1 cellular context compared by ENCODE assay signal in the genomic region with DNA sequence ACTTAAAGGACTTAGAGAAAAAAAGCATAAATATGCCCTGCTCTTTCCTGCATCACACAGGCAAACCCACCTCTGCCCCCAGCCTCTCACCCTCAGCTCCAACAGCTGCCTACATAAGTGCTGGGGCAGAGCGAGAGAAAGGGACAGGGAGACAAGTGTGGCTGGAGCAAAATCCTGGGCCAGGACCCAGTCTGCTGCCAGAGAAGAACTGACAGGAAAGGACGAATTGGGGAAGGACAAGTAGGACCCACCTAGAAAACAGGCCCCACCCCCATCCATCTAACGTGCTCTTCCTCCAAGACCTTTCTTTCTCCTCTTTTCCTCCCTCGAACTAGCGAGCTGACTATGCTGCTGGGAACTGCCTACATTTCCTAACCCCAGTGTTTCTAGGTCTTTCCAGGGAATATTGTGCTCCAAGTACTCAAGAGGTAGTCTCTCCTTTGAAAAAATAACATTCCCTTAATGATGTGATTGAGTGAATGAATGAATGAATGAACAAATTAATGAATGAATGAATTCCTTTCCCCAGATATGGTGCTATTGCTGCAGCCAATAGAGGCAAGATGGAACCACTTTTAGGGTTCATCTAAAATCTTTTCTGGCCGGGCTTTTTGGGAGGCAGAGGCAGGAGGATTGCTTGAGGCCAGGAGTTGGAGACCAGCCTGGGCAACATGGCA.
TF ChIP-seq lines count a peak whose summit lies in the region.

No MANE protein-coding gene starts in this region.

TF ChIP-seq in WTC11, 78 proteins besides CTCF, POLR2A, EP300 and RAD21 (continued from another document):
- TF ChIP-seq, protein P1, sequence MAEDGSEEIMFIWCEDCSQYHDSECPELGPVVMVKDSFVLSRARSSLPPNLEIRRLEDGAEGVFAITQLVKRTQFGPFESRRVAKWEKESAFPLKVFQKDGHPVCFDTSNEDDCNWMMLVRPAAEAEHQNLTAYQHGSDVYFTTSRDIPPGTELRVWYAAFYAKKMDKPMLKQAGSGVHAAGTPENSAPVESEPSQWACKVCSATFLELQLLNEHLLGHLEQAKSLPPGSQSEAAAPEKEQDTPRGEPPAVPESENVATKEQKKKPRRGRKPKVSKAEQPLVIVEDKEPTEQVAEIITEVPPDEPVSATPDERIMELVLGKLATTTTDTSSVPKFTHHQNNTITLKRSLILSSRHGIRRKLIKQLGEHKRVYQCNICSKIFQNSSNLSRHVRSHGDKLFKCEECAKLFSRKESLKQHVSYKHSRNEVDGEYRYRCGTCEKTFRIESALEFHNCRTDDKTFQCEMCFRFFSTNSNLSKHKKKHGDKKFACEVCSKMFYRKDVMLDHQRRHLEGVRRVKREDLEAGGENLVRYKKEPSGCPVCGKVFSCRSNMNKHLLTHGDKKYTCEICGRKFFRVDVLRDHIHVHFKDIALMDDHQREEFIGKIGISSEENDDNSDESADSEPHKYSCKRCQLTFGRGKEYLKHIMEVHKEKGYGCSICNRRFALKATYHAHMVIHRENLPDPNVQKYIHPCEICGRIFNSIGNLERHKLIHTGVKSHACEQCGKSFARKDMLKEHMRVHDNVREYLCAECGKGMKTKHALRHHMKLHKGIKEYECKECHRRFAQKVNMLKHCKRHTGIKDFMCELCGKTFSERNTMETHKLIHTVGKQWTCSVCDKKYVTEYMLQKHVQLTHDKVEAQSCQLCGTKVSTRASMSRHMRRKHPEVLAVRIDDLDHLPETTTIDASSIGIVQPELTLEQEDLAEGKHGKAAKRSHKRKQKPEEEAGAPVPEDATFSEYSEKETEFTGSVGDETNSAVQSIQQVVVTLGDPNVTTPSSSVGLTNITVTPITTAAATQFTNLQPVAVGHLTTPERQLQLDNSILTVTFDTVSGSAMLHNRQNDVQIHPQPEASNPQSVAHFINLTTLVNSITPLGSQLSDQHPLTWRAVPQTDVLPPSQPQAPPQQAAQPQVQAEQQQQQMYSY (CRISPR knock-in tag; IDR thresholded peaks at IDR 0.05): peak; percentile 96
- TF ChIP-seq SMAD4 (CRISPR knock-in tag; IDR thresholded peaks at IDR 0.05): no peak
